In the genomic region with DNA sequence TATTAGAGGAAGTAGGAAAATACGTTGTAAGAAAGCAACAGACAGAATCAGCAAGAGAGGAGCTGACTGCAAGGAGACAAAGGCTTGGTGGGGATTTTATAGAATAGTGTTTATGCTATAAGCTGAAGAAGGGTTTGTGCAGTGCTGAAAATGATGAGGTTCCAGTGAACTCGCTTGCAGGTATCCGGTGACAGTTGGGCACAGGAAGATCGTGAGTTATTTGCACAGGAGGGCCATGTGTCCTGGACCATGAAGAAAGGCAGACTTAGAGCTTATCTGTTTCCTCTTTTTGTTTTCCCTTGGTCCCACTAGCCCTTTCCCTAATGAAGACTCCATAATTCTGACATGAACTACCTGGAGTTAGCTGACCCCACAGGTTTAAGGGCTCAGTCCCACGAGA, we compare ENCODE assay signal across 14 cellular contexts.
A peak's percentile ranks its signal among the peaks of the same experiment; 100 is the strongest.
DNase-seq lines count a peak whose midpoint lies in the region; ATAC-seq and TF ChIP-seq lines count a peak whose summit lies in the region.
"Had no signal": no experiment of that assay in that cellular context is flagged by ENCODE, and none has a peak within 500 bp of the region (broad histone marks: within the 10 kb centered on the region; RNA-seq: fewer than 3 reads in every experiment).

No MANE protein-coding gene starts in this region.

- H2AFZ ChIP-seq in neural progenitor cell (replicated peaks), result peak overlapping the region; percentile 6

- H3K36me3 ChIP-seq in BLaER1 treated with 17β-estradiol and CSF1 and Interleukin-3, amounts not matched to agents 10 nM and 100 nM, result no peaks in the 10 kb centered on the region
- H3K36me3 ChIP-seq in esophagus muscularis mucosa (no peaks in the 10 kb centered on the region), neural progenitor cell (no peaks in the 10 kb centered on the region), left lung (no peaks in the 10 kb centered on the region), vagina (no peaks in the 10 kb centered on the region)
- H3K36me3 ChIP-seq: HAP-1 had no signal

- intact Hi-C loops in esophagus muscularis mucosa (cut with DNase I), result loop anchor here (10.0 kb wide), 1 partner anchor 138 kb away; no protein-coding TSS in a partner anchor
- intact Hi-C loops in left lung (cut with DNase I), result no loop called here
- intact Hi-C loops in vagina (cut with DNase I), result loop anchor here (10.0 kb wide), 1 partner anchor 678 kb away; no protein-coding TSS in a partner anchor

- peaks cover 7 to 22% (median 16%) of the 10 kb centered on the region in 10 experiments; a peak in 18 of 20 replicates for H3K4me1 ChIP-seq in BLaER1 treated with 17β-estradiol and CSF1 and Interleukin-3, amounts not matched to agents 10 nM and 100 nM
- H3K4me1 ChIP-seq in esophagus muscularis mucosa, result peaks cover 0 to 10% (median 6%) of the 10 kb centered on the region in 4 donors
- H3K4me1 ChIP-seq in neural progenitor cell, result no peaks in the 10 kb centered on the region
- no peaks in the 10 kb centered on the region for H3K4me1 ChIP-seq in left lung
- no peaks in the 10 kb centered on the region for H3K4me1 ChIP-seq in vagina
- H3K4me1 ChIP-seq: A549, HAP-1 had no signal

- H3K79me2 ChIP-seq in neural progenitor cell (ENCODE audit: low read depth), result no peaks in the 10 kb centered on the region

- no peaks in the 10 kb centered on the region for H4K20me1 ChIP-seq in BLaER1 treated with 17β-estradiol and CSF1 and Interleukin-3, amounts not matched to agents 10 nM and 100 nM
- H4K20me1 ChIP-seq in neural progenitor cell (ENCODE audit: low read depth), result no peaks in the 10 kb centered on the region

- peak overlapping the region in 3 of 11 experiments; percentile 9 to 21 (median 20); a peak in 2 of 22 replicates for H3K27ac ChIP-seq in BLaER1 treated with 17β-estradiol and CSF1 and Interleukin-3, amounts not matched to agents 10 nM and 100 nM
- H3K27ac ChIP-seq in esophagus muscularis mucosa (replicated peaks in 1 of 4) (peak overlapping the region in 1 of 4 donors; percentile 23), neural progenitor cell (no peak overlapping the region), left lung (no peak overlapping the region), vagina (no peak overlapping the region)
- H3K27ac ChIP-seq: A549 had no signal

- no peaks in the 10 kb centered on the region for H3K36me3 Mint-ChIP-seq in neural progenitor cell
- no peaks in the 10 kb centered on the region for H3K36me3 Mint-ChIP-seq in activated T-cell treated with anti-CD3 and anti-CD28 coated beads, Interleukin-2, amount 50 U/mL, for 4 hours (ENCODE audit: insufficient read depth)
- H3K36me3 Mint-ChIP-seq: CD4-positive, CD25-positive, alpha-beta regulatory T cell had no signal

- 60% methylated on average over 5 of the region's 5 CpGs for WGBS in esophagus muscularis mucosa

- H3K9me3 Mint-ChIP-seq in neural progenitor cell, result peaks cover 11% of the 10 kb centered on the region
- no peaks in the 10 kb centered on the region for H3K9me3 Mint-ChIP-seq in activated T-cell treated with anti-CD3 and anti-CD28 coated beads, Interleukin-2, amount 50 U/mL, for 4 hours

- TF ChIP-seq CTCF in esophagus muscularis mucosa (IDR thresholded peaks at IDR 0.05), result no peak
- no peak for TF ChIP-seq CTCF in neural progenitor cell (IDR thresholded peaks at IDR 0.05)
- no peak for TF ChIP-seq CTCF in left lung (IDR thresholded peaks at IDR 0.05)
- TF ChIP-seq CTCF in vagina (IDR thresholded peaks at IDR 0.05), result no peak

- no peak for ATAC-seq in left lung
- no peak for ATAC-seq in activated T-cell treated with anti-CD3 and anti-CD28 coated beads, Interleukin-2, amount 50 U/mL, for 4 hours
- ATAC-seq in activated CD4-positive, CD25-positive, alpha-beta regulatory T cell treated with anti-CD3 and anti-CD28 coated beads, Interleukin-2, amount 50 U/mL, for 24 hours, result no peak
- ATAC-seq: A549, HepG2 had no signal

- peaks cover 0 to 10% (median 0%) of the 10 kb centered on the region in 11 experiments; a peak in 5 of 22 replicates for H3K9me3 ChIP-seq in BLaER1 treated with 17β-estradiol and CSF1 and Interleukin-3, amounts not matched to agents 10 nM and 100 nM (replicated peaks in 1 of 11)
- H3K9me3 ChIP-seq in esophagus muscularis mucosa (no peaks in the 10 kb centered on the region), neural progenitor cell (ENCODE audit: low read depth) (no peaks in the 10 kb centered on the region), left lung (no peaks in the 10 kb centered on the region), vagina (no peaks in the 10 kb centered on the region)
- H3K9me3 ChIP-seq: HAP-1 had no signal

- H3K4me1 Mint-ChIP-seq in neural progenitor cell, result no peaks in the 10 kb centered on the region
- H3K4me1 Mint-ChIP-seq in activated T-cell treated with anti-CD3 and anti-CD28 coated beads, Interleukin-2, amount 50 U/mL, for 4 hours (ENCODE audit: low read depth), result peaks cover 3% of the 10 kb centered on the region

- H3K4me3 ChIP-seq in BLaER1 treated with 17β-estradiol and CSF1 and Interleukin-3, amounts not matched to agents 10 nM and 100 nM, result no peak overlapping the region
- H3K4me3 ChIP-seq in esophagus muscularis mucosa (no peak overlapping the region), neural progenitor cell (no peak overlapping the region), left lung (no peak overlapping the region), vagina (no peak overlapping the region)
- H3K4me3 ChIP-seq: A549, HAP-1 had no signal

- no peak for TF ChIP-seq EP300 in esophagus muscularis mucosa (IDR thresholded peaks at IDR 0.05)

- H3F3A ChIP-seq in neural progenitor cell (ENCODE audit: low read depth), result no peaks in the 10 kb centered on the region

- DNase-seq in Kasumi-1 (lab: John Stamatoyannopoulos, UW) (peak; percentile 10 to 17), esophagus muscularis mucosa (ENCODE audit: extremely low spot score) (peak; percentile 87), neural progenitor cell (ENCODE audit: low spot score) (no peak), left lung (no peak), vagina (ENCODE audit: extremely low spot score in 2 of 2) (no peak)
- DNase-seq in activated T-cell treated with anti-CD3 and anti-CD28 coated beads, Interleukin-2, amount 50 U/mL, for 4 hours, result no peak
- DNase-seq: CD4-positive, CD25-positive, alpha-beta regulatory T cell; DMS53; HFFc6 had no signal

- no peak overlapping the region for H3K4me3 Mint-ChIP-seq in neural progenitor cell
- no peak overlapping the region for H3K4me3 Mint-ChIP-seq in activated T-cell treated with anti-CD3 and anti-CD28 coated beads, Interleukin-2, amount 50 U/mL, for 4 hours
- H3K4me3 Mint-ChIP-seq: CD4-positive, CD25-positive, alpha-beta regulatory T cell; HFFc6 had no signal

- H3K27me3 Mint-ChIP-seq in neural progenitor cell (ENCODE audit: insufficient read depth, low read depth), result no peaks in the 10 kb centered on the region
- peaks cover 26% of the 10 kb centered on the region for H3K27me3 Mint-ChIP-seq in activated T-cell treated with anti-CD3 and anti-CD28 coated beads, Interleukin-2, amount 50 U/mL, for 4 hours (ENCODE audit: low read depth)

- TF ChIP-seq POLR2A in esophagus muscularis mucosa (IDR thresholded peaks at IDR 0.05; ENCODE audit: low read depth) (no peak), vagina (IDR thresholded peaks at IDR 0.05) (no peak)

- H3K27ac Mint-ChIP-seq in neural progenitor cell, result no peak overlapping the region
- H3K27ac Mint-ChIP-seq: CD4-positive, CD25-positive, alpha-beta regulatory T cell; HFFc6 had no signal

- H3K4me2 ChIP-seq in BLaER1 treated with 17β-estradiol and CSF1 and Interleukin-3, amounts not matched to agents 10 nM and 100 nM, result peak overlapping the region; percentile 9 to 85 (median 64); a peak in 21 of 22 replicates
- no peak overlapping the region for H3K4me2 ChIP-seq in neural progenitor cell
- H3K4me2 ChIP-seq: A549 had no signal

- H3K9ac ChIP-seq in BLaER1 treated with 17β-estradiol and CSF1 and Interleukin-3, amounts not matched to agents 10 nM and 100 nM, result no peak overlapping the region
- no peak overlapping the region for H3K9ac ChIP-seq in neural progenitor cell

- H3K27me3 ChIP-seq in BLaER1 treated with 17β-estradiol and CSF1 and Interleukin-3, amounts not matched to agents 10 nM and 100 nM, result no peaks in the 10 kb centered on the region
- H3K27me3 ChIP-seq in esophagus muscularis mucosa (no peaks in the 10 kb centered on the region), neural progenitor cell (no peaks in the 10 kb centered on the region), left lung (no peaks in the 10 kb centered on the region), vagina (no peaks in the 10 kb centered on the region)

Comparison
In these comparisons a context has a peak if more than half of its experiments do, and no peak if none do; other contexts are left out.
1. DNase-seq: peak in Kasumi-1 (2 of 2) and esophagus muscularis mucosa (single experiment); none in neural progenitor cell (single experiment), left lung (0 of 2), vagina (0 of 2) and activated T-cell treated with anti-CD3 and anti-CD28 coated beads, Interleukin-2, amount 50 U/mL, for 4 hours (single experiment).
2. intact Hi-C loops: an anchor here in esophagus muscularis mucosa (10.0 kb wide) and vagina (10.0 kb wide); none called in left lung.